In genomic region chr3:85397434-85397833, GRCh38 we compare ENCODE assay signal across 11 cellular contexts.
"Had no signal": no experiment of that assay in that cellular context is flagged by ENCODE, and none has a peak within 500 bp of the region (broad histone marks: within the 10 kb centered on the region; RNA-seq: fewer than 3 reads in every experiment).

No MANE protein-coding gene starts in this region.

- H3K27ac ChIP-seq: GM23248 had no signal

- H2AFZ ChIP-seq: GM23248, GM23338 had no signal

- H3K9me3 ChIP-seq: HAP-1 had no signal

- H3K4me1 ChIP-seq: HAP-1 had no signal

- H3K4me3 ChIP-seq: GM23248, GM23338, HAP-1 had no signal

- H3K9ac ChIP-seq: GM23248 had no signal

- H3K4me2 ChIP-seq: GM23338 had no signal

- FAIRE-seq: H1, H54 had no signal

- DNase-seq: GM23248, GOT3, H7, H9, HCEC 1CT, HFFc6 had no signal

- ATAC-seq: GM23338, HCT116 had no signal

- H3K36me3 ChIP-seq: HAP-1 had no signal
